10 cellular contexts compared by ENCODE assay signal in genomic region chr20:49230575-49231211, GRCh38. TPM values are rescaled to one million over a fixed set of nuclear protein-coding genes. Genes with fewer than 3 reads are reported as not detected.
A peak's percentile ranks its signal among the peaks of the same experiment; 100 is the strongest.
DNase-seq lines count a peak whose midpoint lies in the region; ATAC-seq and TF ChIP-seq lines count a peak whose summit lies in the region.
"Had no signal": no experiment of that assay in that cellular context is flagged by ENCODE, and none has a peak within 500 bp of the region (broad histone marks: within the 10 kb centered on the region; RNA-seq: fewer than 3 reads in every experiment).

No MANE protein-coding gene starts in this region.

- H3K4me1 ChIP-seq in breast epithelium = no peaks in the 10 kb centered on the region
- H3K4me1 ChIP-seq in suprapubic skin = no peaks in the 10 kb centered on the region
- H3K4me1 ChIP-seq: adrenal gland had no signal

- POLR2A ChIA-PET in HEK293T (lab: Yijun Ruan, JAX) = interaction anchor here (1.5 kb wide), 1 partner anchor 11 kb away, joined by 4 read pairs; the partner anchor contains the start of gene DDX27

- H3K27ac Mint-ChIP-seq in naive B cell = peak overlapping the region; percentile 87 to 96 (median 91)

- TF ChIP-seq CTCF in breast epithelium (IDR thresholded peaks at IDR 0.05) (no peak), suprapubic skin (IDR thresholded peaks at IDR 0.05) (no peak)

- peak overlapping the region in 6 of 8 donors; percentile 34 to 85 (median 58) for H3K4me3 Mint-ChIP-seq in naive B cell

- no peaks in the 10 kb centered on the region for H3K27me3 Mint-ChIP-seq in naive B cell

- no peaks in the 10 kb centered on the region for H3K9me3 Mint-ChIP-seq in naive B cell

- CTCF ChIA-PET in HEK293T (lab: Yijun Ruan, JAX) = no interaction called here

- peaks cover 28 to 34% of the 10 kb centered on the region in 2 donors for H3K36me3 Mint-ChIP-seq in naive B cell

- H3K36me3 ChIP-seq in breast epithelium (peaks cover 27% of the 10 kb centered on the region), suprapubic skin (peaks cover 93% of the 10 kb centered on the region)

- no peak for TF ChIP-seq EP300 in suprapubic skin (IDR thresholded peaks at IDR 0.05)

- H3K9me3 ChIP-seq in breast epithelium (no peaks in the 10 kb centered on the region), suprapubic skin (no peaks in the 10 kb centered on the region)
- H3K9me3 ChIP-seq: adrenal gland, upper lobe of left lung had no signal

- H3K4me1 Mint-ChIP-seq in naive B cell = peaks cover 27 to 31% (median 28%) of the 10 kb centered on the region in 3 donors

- H3K4me3 ChIP-seq in breast epithelium (no peak overlapping the region), suprapubic skin (no peak overlapping the region)
- H3K4me3 ChIP-seq: adrenal gland, upper lobe of left lung had no signal

- WGBS in suprapubic skin = 65% methylated on average over 10 of the region's 10 CpGs

- TF ChIP-seq POLR2A in breast epithelium (IDR thresholded peaks at IDR 0.05) (no peak), suprapubic skin (IDR thresholded peaks at IDR 0.05) (no peak)

- DNase-seq in DMS 273 (lab: John Stamatoyannopoulos, UW; ENCODE audit: unreplicated experiment) (peak; percentile 92), NCI-H524 (lab: John Stamatoyannopoulos, UW) (peak; percentile 99), breast epithelium (ENCODE audit: low spot score in 2 of 2) (peak in 1 of 2 donors; percentile 74), naive B cell (peak; percentile 42), HEK293T (ENCODE audit: extremely low spot score) (no peak), mucosa of gallbladder (ENCODE audit: low spot score) (no peak), suprapubic skin (ENCODE audit: low spot score in 2 of 2) (no peak)

- H3K27me3 ChIP-seq in breast epithelium = no peaks in the 10 kb centered on the region
- H3K27me3 ChIP-seq in suprapubic skin = no peaks in the 10 kb centered on the region
- H3K27me3 ChIP-seq: adrenal gland, upper lobe of left lung had no signal

- ATAC-seq in naive B cell (ENCODE audit: low read depth in 2 of 2) = peak; percentile 97 to 98
- ATAC-seq in HG02642 (IDR thresholded peaks at IDR 0.05; ENCODE audit: poor library complexity, unreplicated experiment) = no peak

- intact Hi-C loops in breast epithelium (cut with DNase I; ENCODE audit: low total_unique reads) = loop anchor here (10.0 kb wide), 1 partner anchor 1986 kb away; no protein-coding TSS in a partner anchor

- H3K27ac ChIP-seq in breast epithelium (peak overlapping the region; percentile 6 to 67), suprapubic skin (no peak overlapping the region)

TF ChIP-seq in HEK293T, 16 proteins besides CTCF, POLR2A, EP300 and RAD21:
- no peak for TF ChIP-seq NFRKB (IDR thresholded peaks at IDR 0.05)
- TF ChIP-seq LEF1 (IDR thresholded peaks at IDR 0.05; ENCODE audit: borderline replicate concordance) = no peak
- TF ChIP-seq SP1 (IDR thresholded peaks at IDR 0.05) = no peak
- no peak for TF ChIP-seq FOXK2 (IDR thresholded peaks at IDR 0.05)
- no peak for TF ChIP-seq ARNT (IDR thresholded peaks at IDR 0.05)
- TF ChIP-seq SUZ12 (IDR thresholded peaks at IDR 0.05) = no peak
- TF ChIP-seq CTBP1 (IDR thresholded peaks at IDR 0.05; ENCODE audit: borderline replicate concordance) = no peak
- no peak for TF ChIP-seq ELF4 (IDR thresholded peaks at IDR 0.05)
- TF ChIP-seq BHLHE40 (IDR thresholded peaks at IDR 0.05; ENCODE audit: borderline replicate concordance) = no peak
- TF ChIP-seq FOXM1 (IDR thresholded peaks at IDR 0.05; ENCODE audit: borderline replicate concordance) = no peak
- TF ChIP-seq FOXA1 (IDR thresholded peaks at IDR 0.05) = no peak
- no peak for TF ChIP-seq HDGF (IDR thresholded peaks at IDR 0.05; ENCODE audit: borderline replicate concordance)

RNA-seq across cellular contexts. Expression of gene DDX27, which starts 11.5 kb away (rescaled TPM):
- total RNA-seq in breast epithelium = 10 to 100 TPM; 28.5 to 35.1 (median 34.8) TPM
- 10 to 100 TPM; 32.6 to 76.5 (median 46.7) TPM for polyA plus RNA-seq in naive B cell (ENCODE audit: low read depth in 6 of 6)
- total RNA-seq in mucosa of gallbladder = 32.6 TPM
- 10 to 100 TPM; 29.3 to 49.5 (median 38.0) TPM for total RNA-seq in suprapubic skin

RNA-seq across cellular contexts. Expression of gene STAU1, which starts 42.6 kb away (rescaled TPM):
- total RNA-seq in breast epithelium (10 to 100 TPM; 79.8 to 85.2 (median 79.9) TPM), mucosa of gallbladder (111 TPM), suprapubic skin (10 to 100 TPM; 53.0 to 79.1 (median 69.9) TPM)
- 10 to 100 TPM; 26.1 to 42.9 (median 31.3) TPM for polyA plus RNA-seq in naive B cell (ENCODE audit: low read depth in 6 of 6)

RNA-seq across cellular contexts. Expression of gene ZNFX1, which starts 47.2 kb away (rescaled TPM):
- 10 to 100 TPM; 36.3 to 42.1 (median 36.7) TPM for total RNA-seq in breast epithelium
- polyA plus RNA-seq in naive B cell (ENCODE audit: low read depth in 6 of 6) = 10 to 100 TPM; 18.2 to 41.8 (median 22.7) TPM
- total RNA-seq in mucosa of gallbladder = 35.3 TPM
- 10 to 100 TPM; 25.9 to 36.1 (median 33.2) TPM for total RNA-seq in suprapubic skin

Comparison
In these comparisons a context has a peak if more than half of its experiments do, and no peak if none do; other contexts are left out.
1. DNase-seq: peak in DMS 273 (single experiment), NCI-H524 (2 of 2) and naive B cell (single experiment); none in HEK293T (single experiment), mucosa of gallbladder (single experiment) and suprapubic skin (0 of 2).